ENCODE assay signal across 18 cellular contexts in genomic region chr6:151478670-151479069, GRCh38.
"Had no signal": no experiment of that assay in that cellular context is flagged by ENCODE, and none has a peak within 500 bp of the region (broad histone marks: within the 10 kb centered on the region; RNA-seq: fewer than 3 reads in every experiment).

No MANE protein-coding gene starts in this region.

- DNase-seq: effector memory CD4-positive, alpha-beta T cell; hypothalamus; natural killer cell; occipital lobe; ovary; psoas muscle; right cardiac atrium; sigmoid colon; stimulated activated CD4-positive, alpha-beta T cell treated with anti-CD3 and anti-CD28 coated beads, Interleukin-2, amount 100 ng/mL, for 24 hours; stimulated activated CD4-positive, alpha-beta T cell treated with anti-CD3 and anti-CD28 coated beads, Interleukin-4, amount 100 ng/mL, for 24 hours; stimulated activated naive CD4-positive, alpha-beta T cell treated with Interleukin-2 at 50 U/mL for 16 hours; stomach; thyroid gland; trophoblast cell had no signal

- H3K4me3 ChIP-seq: esophagus muscularis mucosa, lung, ovary, psoas muscle, sigmoid colon, stomach, thyroid gland, vagina had no signal

- ATAC-seq: natural killer cell; psoas muscle; right cardiac atrium; stimulated activated effector memory CD8-positive, alpha-beta T cell treated with anti-CD3 and anti-CD28 coated beads, Interleukin-12 subunit alpha, Interleukin-12 subunit beta, amount 100 ng/mL, for 72 hours had no signal

- H3K4me1 ChIP-seq: psoas muscle had no signal

- H3K27me3 ChIP-seq: esophagus muscularis mucosa, ovary, sigmoid colon, stomach, thyroid gland, vagina had no signal

- H3K36me3 ChIP-seq: esophagus muscularis mucosa, ovary, sigmoid colon, stomach, thyroid gland, vagina had no signal

- H3K27ac ChIP-seq: esophagus muscularis mucosa, ovary, psoas muscle, sigmoid colon, stomach, thyroid gland, vagina had no signal

- H3K9me3 ChIP-seq: esophagus muscularis mucosa, ovary, psoas muscle, sigmoid colon, stomach, thyroid gland, vagina had no signal
